Comparison of ENCODE assay signal across 8 cellular contexts in the genomic region with DNA sequence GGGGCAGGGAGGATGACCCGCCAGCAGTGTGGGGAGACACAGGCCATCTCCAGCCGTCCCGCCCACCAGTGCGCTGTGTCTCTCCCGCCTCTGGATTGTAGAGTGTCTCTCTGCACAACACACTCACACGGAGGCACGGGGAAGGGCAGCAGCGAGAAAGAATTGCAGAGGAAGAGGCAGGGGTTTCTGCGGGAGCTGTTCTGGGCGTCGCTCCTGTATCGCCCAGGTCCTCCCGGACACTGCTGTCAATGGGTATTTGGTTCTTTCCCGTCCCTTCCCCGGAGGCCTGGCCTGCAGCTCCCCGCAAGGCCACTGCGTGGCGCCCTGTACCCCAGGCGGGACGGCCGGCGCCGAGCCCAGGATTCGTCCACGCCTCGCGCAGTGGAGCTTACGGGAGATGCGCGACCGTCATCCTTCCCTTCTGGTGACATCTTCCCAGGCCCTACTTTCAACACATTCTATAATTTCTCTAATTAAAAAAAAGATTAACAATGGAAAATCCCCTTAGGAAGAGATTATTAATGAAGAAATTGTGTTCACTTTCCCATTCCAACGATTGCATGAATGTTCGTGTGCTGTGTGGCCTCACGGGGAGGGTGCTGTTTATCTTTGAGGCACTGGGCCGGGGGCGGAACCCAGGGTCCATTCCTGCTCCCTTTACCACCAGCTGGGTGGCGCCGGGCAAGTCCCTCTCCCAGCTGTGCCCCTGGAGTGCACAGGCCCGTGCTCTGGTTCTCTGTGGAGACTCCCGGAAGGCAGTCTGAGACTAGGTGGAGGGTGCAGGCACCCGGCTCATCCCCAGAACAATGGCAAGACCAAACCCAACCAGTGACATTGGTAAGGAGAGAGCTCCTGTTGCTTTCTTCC.
DNase-seq lines count a peak whose midpoint lies in the region; ATAC-seq and TF ChIP-seq lines count a peak whose summit lies in the region.

No MANE protein-coding gene starts in this region.

- DNase-seq in Ammon's horn (ENCODE audit: low spot score), result peak; percentile 56
- DNase-seq in GM13977 (ENCODE audit: low spot score), result no peak
- DNase-seq in T47D (ENCODE audit: low read depth in 1 of 2, low spot score in 1 of 2), result peak; percentile 42 to 58
- DNase-seq in lower lobe of right lung, result peak; percentile 24
- no peak for DNase-seq in RKO (ENCODE audit: low spot score)

- no peak overlapping the region for H3K27ac ChIP-seq in lower lobe of right lung

- no peaks in the 10 kb centered on the region for H3K4me1 ChIP-seq in lower lobe of right lung

- peak; percentile 40 for TF ChIP-seq CTCF in GM13977 (IDR thresholded peaks at IDR 0.05; ENCODE audit: extremely low read depth, insufficient read depth, missing control alignments)
- TF ChIP-seq CTCF in lower lobe of right lung (IDR thresholded peaks at IDR 0.05), result peak; percentile 48

- H3K4me3 ChIP-seq in lower lobe of right lung, result no peak overlapping the region

- in situ Hi-C loops in GM13977 (cut with MboI; ENCODE audit: low pct_unique_long_range_greater_than_20kb, low sequenced_read_pairs, unreplicated experiment) (no loop called here), T47D (cut with HindIII; ENCODE audit: low pct_unique_long_range_greater_than_20kb, low sequenced_read_pairs) (no loop called here)

- H3K9me3 ChIP-seq in lower lobe of right lung, result no peaks in the 10 kb centered on the region

- intact Hi-C loops in lower lobe of right lung (cut with DNase I), result no loop called here

- ATAC-seq in lower lobe of right lung (peak; percentile 41 to 60), GM19455 (IDR thresholded peaks at IDR 0.05; ENCODE audit: unreplicated experiment) (no peak), GM21528 (IDR thresholded peaks at IDR 0.05; ENCODE audit: low FRiP score, unreplicated experiment) (no peak), HG03159 (IDR thresholded peaks at IDR 0.05; ENCODE audit: unreplicated experiment) (no peak)

- H3K36me3 ChIP-seq in lower lobe of right lung, result no peaks in the 10 kb centered on the region

- H3K27me3 ChIP-seq in lower lobe of right lung (ENCODE audit: low read depth), result peaks cover 33% of the 10 kb centered on the region

Comparison
In these comparisons a context has a peak if more than half of its experiments do, and no peak if none do; other contexts are left out.
1. DNase-seq: peak in Ammon's horn (single experiment), T47D (2 of 2) and lower lobe of right lung (single experiment); none in GM13977 (single experiment) and RKO (single experiment).
2. ATAC-seq: peak in lower lobe of right lung (2 of 2); none in GM19455 (single experiment), GM21528 (single experiment) and HG03159 (single experiment).